1 cellular context compared by ENCODE assay signal in the genomic region with DNA sequence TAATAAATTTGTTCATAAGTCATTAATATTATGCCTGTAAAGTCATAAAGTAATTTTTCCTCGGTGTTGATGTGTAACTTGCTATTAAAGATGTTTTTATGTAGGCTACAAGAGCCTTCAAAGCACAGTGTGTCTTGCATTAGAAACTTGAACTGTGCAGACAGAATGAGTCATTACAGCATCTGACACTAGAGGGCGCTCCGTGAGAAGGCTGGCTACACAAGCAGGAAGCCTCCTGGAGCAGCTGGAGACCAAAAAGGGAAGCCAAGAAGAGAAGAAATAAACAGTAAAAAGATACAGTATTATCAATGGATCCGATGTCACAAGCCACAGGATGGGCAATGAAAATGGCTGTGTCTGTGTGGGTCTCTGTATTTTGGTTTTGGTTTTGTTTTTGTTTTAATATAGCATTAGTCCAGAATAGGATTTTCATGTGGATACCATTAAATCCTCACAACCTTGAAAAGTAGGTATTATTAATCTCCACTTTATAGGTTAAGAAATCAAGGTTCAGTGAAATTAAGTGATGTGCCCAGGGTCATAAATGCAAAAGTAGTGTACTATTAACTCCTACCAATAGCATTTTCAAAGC.
TF ChIP-seq lines count a peak whose summit lies in the region.

No MANE protein-coding gene starts in this region.

TF ChIP-seq in K562, 482 proteins besides CTCF, POLR2A, EP300 and RAD21 (continued from another document and continues in another):
- TF ChIP-seq, protein P1, sequence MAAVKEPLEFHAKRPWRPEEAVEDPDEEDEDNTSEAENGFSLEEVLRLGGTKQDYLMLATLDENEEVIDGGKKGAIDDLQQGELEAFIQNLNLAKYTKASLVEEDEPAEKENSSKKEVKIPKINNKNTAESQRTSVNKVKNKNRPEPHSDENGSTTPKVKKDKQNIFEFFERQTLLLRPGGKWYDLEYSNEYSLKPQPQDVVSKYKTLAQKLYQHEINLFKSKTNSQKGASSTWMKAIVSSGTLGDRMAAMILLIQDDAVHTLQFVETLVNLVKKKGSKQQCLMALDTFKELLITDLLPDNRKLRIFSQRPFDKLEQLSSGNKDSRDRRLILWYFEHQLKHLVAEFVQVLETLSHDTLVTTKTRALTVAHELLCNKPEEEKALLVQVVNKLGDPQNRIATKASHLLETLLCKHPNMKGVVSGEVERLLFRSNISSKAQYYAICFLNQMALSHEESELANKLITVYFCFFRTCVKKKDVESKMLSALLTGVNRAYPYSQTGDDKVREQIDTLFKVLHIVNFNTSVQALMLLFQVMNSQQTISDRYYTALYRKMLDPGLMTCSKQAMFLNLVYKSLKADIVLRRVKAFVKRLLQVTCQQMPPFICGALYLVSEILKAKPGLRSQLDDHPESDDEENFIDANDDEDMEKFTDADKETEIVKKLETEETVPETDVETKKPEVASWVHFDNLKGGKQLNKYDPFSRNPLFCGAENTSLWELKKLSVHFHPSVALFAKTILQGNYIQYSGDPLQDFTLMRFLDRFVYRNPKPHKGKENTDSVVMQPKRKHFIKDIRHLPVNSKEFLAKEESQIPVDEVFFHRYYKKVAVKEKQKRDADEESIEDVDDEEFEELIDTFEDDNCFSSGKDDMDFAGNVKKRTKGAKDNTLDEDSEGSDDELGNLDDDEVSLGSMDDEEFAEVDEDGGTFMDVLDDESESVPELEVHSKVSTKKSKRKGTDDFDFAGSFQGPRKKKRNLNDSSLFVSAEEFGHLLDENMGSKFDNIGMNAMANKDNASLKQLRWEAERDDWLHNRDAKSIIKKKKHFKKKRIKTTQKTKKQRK (IDR thresholded peaks at IDR 0.05; ENCODE audit: borderline replicate concordance, low read depth, low read length), result no peak
- TF ChIP-seq CBX3 (IDR thresholded peaks at IDR 0.05; ENCODE audit: borderline replicate concordance in 1 of 2, low read length in 2 of 2) (peak in 1 of 2 experiments; percentile 32; a peak in 1 of 3 replicates), TEAD1 (CRISPR knock-in tag; IDR thresholded peaks at IDR 0.05) (no peak), FOS (IDR thresholded peaks at IDR 0.05; ENCODE audit: extremely low read depth, insufficient read length) (no peak), TAF1 (IDR thresholded peaks at IDR 0.05; ENCODE audit: control insufficient read depth, extremely low read depth, insufficient read depth, low read length, severe bottlenecking) (no peak), RBM22 (IDR thresholded peaks at IDR 0.05; ENCODE audit: low read depth, low read length, poor library complexity, severe bottlenecking) (no peak), NFRKB (IDR thresholded peaks at IDR 0.05; ENCODE audit: low read depth) (no peak), ZNF668 (CRISPR knock-in tag; IDR thresholded peaks at IDR 0.05) (no peak), ZC3H11A (IDR thresholded peaks at IDR 0.05; ENCODE audit: low read depth, low read length) (no peak), NCOA4 (IDR thresholded peaks at IDR 0.05; ENCODE audit: partially characterized antibody) (no peak), ZNF253 (CRISPR knock-in tag; conservative IDR thresholded peaks at IDR 0.05) (no peak), XRCC5 (IDR thresholded peaks at IDR 0.05; ENCODE audit: low read depth, low read length) (peak; percentile 58; the same call in 1 of the 2 replicates), TAL1 (IDR thresholded peaks at IDR 0.05) (no peak), SPI1 (IDR thresholded peaks at IDR 0.05; ENCODE audit: borderline replicate concordance, low read depth, low read length) (peak; percentile 91), U2AF1 (optimal IDR thresholded peaks at IDR 0.05; ENCODE audit: low read depth, low read length) (no peak), ZNF561 (CRISPR knock-in tag; conservative IDR thresholded peaks at IDR 0.05) (no peak), SRF (CRISPR knock-in tag; IDR thresholded peaks at IDR 0.05) (no peak), JUN (IDR thresholded peaks at IDR 0.05; ENCODE audit: borderline replicate concordance, low read depth, low read length) (peak; percentile 71; the same call in 1 of the 2 replicates), JUN (CRISPR knock-in tag; IDR thresholded peaks at IDR 0.05; ENCODE audit: borderline replicate concordance) (no peak), JUND (IDR thresholded peaks at IDR 0.05; ENCODE audit: borderline replicate concordance, low read depth, low read length) (peak; percentile 83), JUND (tag; IDR thresholded peaks at IDR 0.05; ENCODE audit: borderline replicate concordance, low read depth, low read length) (peak; percentile 68; the same call in 1 of the 3 replicates), FOSL1 (tag; conservative IDR thresholded peaks at IDR 0.05) (peak; percentile 65), ASH1L (IDR thresholded peaks at IDR 0.05; ENCODE audit: borderline replicate concordance, low read depth, partially characterized antibody) (no peak), MAFF (IDR thresholded peaks at IDR 0.05; ENCODE audit: low read length) (0 out of 2 replicates have a peak, but pooled peaks have one; percentile 17), TGIF2 (CRISPR knock-in tag; IDR thresholded peaks at IDR 0.05) (no peak), KLF13 (tag; IDR thresholded peaks at IDR 0.05; ENCODE audit: borderline replicate concordance, low read depth) (0 out of 2 replicates have a peak, but pooled peaks have one; percentile 20), HCFC1 (IDR thresholded peaks at IDR 0.05; ENCODE audit: low read depth, low read length) (no peak), CTBP1 (IDR thresholded peaks at IDR 0.05; ENCODE audit: borderline replicate concordance) (0 out of 2 replicates have a peak, but pooled peaks have one; percentile 18), ZNF121 (CRISPR knock-in tag; conservative IDR thresholded peaks at IDR 0.05) (no peak), TBP (optimal IDR thresholded peaks at IDR 0.05; ENCODE audit: low read depth, low read length) (peak; percentile 20), FOXJ2 (tag; IDR thresholded peaks at IDR 0.05) (no peak), TAF15 (IDR thresholded peaks at IDR 0.05; ENCODE audit: low read depth, low read length) (no peak), ZNF146 (CRISPR knock-in tag; IDR thresholded peaks at IDR 0.05; ENCODE audit: unreplicated experiment) (no peak), NCOA1 (IDR thresholded peaks at IDR 0.05; ENCODE audit: low read depth) (no peak)
- TF ChIP-seq, protein P2, sequence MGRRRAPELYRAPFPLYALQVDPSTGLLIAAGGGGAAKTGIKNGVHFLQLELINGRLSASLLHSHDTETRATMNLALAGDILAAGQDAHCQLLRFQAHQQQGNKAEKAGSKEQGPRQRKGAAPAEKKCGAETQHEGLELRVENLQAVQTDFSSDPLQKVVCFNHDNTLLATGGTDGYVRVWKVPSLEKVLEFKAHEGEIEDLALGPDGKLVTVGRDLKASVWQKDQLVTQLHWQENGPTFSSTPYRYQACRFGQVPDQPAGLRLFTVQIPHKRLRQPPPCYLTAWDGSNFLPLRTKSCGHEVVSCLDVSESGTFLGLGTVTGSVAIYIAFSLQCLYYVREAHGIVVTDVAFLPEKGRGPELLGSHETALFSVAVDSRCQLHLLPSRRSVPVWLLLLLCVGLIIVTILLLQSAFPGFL (CRISPR knock-in tag; IDR thresholded peaks at IDR 0.05), result no peak
- TF ChIP-seq, protein P3, sequence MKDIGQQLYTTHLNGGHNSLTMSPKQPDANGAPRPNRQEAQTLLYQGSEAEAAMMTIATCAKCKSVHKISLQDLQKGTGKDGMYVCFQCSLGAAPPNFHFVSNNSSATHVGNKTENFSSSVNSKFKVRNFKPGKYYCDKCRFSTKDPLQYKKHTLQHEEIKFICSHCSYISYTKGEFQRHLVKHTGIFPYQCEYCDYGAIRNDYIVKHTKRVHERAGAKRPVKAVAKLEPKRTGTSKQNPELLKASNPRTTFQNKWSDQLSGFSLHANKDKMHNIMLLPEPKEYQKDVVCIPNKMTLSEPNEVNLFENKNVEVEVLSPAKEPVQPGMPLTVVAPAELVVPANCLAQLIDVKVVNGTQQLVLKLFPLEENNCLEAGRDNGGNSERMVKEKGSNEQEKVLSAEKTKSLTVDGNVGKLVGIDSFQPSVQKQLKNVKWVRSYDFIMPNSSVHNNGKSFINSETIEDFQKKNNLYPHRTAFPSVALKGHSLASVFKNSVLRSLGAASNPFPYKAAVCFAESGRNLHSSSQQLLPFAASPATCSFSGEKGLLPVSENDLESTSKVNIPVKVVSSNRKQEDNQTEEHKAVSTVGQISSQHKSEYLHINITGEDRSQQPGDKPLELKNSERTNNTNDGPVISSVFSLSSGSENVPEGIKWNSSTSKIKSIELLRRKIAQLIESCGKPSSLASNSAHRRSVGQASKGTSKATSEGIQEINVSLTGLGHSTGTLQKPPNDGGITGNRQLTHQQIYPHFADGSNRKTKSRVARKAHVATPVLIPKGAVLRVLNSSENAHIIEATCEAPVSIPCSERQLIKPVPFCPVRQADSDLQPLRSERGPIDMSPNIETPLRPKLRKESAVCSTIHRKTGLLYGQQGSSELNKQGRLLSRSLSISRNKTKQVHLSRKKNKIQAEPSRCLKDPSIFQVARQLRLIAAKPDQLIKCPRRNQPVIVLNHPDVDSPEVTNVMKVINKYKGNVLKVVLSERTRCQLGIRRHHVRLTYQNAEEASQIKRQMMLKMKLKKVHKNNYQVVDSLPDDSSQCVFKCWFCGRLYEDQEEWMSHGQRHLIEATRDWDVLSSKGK (CRISPR knock-in tag; IDR thresholded peaks at IDR 0.05), result no peak
- TF ChIP-seq, protein P4, sequence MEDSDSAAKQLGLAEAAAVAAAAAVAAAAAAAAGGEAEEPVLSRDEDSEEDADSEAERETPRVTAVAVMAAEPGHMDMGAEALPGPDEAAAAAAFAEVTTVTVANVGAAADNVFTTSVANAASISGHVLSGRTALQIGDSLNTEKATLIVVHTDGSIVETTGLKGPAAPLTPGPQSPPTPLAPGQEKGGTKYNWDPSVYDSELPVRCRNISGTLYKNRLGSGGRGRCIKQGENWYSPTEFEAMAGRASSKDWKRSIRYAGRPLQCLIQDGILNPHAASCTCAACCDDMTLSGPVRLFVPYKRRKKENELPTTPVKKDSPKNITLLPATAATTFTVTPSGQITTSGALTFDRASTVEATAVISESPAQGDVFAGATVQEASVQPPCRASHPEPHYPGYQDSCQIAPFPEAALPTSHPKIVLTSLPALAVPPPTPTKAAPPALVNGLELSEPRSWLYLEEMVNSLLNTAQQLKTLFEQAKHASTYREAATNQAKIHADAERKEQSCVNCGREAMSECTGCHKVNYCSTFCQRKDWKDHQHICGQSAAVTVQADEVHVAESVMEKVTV (CRISPR knock-in tag; IDR thresholded peaks at IDR 0.05), result peak; percentile 96
- TF ChIP-seq, protein P5, sequence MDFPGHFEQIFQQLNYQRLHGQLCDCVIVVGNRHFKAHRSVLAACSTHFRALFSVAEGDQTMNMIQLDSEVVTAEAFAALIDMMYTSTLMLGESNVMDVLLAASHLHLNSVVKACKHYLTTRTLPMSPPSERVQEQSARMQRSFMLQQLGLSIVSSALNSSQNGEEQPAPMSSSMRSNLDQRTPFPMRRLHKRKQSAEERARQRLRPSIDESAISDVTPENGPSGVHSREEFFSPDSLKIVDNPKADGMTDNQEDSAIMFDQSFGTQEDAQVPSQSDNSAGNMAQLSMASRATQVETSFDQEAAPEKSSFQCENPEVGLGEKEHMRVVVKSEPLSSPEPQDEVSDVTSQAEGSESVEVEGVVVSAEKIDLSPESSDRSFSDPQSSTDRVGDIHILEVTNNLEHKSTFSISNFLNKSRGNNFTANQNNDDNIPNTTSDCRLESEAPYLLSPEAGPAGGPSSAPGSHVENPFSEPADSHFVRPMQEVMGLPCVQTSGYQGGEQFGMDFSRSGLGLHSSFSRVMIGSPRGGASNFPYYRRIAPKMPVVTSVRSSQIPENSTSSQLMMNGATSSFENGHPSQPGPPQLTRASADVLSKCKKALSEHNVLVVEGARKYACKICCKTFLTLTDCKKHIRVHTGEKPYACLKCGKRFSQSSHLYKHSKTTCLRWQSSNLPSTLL (IDR thresholded peaks at IDR 0.05), result no peak
- TF ChIP-seq, protein P6, sequence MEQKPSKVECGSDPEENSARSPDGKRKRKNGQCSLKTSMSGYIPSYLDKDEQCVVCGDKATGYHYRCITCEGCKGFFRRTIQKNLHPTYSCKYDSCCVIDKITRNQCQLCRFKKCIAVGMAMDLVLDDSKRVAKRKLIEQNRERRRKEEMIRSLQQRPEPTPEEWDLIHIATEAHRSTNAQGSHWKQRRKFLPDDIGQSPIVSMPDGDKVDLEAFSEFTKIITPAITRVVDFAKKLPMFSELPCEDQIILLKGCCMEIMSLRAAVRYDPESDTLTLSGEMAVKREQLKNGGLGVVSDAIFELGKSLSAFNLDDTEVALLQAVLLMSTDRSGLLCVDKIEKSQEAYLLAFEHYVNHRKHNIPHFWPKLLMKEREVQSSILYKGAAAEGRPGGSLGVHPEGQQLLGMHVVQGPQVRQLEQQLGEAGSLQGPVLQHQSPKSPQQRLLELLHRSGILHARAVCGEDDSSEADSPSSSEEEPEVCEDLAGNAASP (IDR thresholded peaks at IDR 0.05), result no peak
- TF ChIP-seq, protein P7, sequence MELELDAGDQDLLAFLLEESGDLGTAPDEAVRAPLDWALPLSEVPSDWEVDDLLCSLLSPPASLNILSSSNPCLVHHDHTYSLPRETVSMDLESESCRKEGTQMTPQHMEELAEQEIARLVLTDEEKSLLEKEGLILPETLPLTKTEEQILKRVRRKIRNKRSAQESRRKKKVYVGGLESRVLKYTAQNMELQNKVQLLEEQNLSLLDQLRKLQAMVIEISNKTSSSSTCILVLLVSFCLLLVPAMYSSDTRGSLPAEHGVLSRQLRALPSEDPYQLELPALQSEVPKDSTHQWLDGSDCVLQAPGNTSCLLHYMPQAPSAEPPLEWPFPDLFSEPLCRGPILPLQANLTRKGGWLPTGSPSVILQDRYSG (tag; conservative IDR thresholded peaks at IDR 0.05; ENCODE audit: low read depth), result no peak
- TF ChIP-seq, protein P8, sequence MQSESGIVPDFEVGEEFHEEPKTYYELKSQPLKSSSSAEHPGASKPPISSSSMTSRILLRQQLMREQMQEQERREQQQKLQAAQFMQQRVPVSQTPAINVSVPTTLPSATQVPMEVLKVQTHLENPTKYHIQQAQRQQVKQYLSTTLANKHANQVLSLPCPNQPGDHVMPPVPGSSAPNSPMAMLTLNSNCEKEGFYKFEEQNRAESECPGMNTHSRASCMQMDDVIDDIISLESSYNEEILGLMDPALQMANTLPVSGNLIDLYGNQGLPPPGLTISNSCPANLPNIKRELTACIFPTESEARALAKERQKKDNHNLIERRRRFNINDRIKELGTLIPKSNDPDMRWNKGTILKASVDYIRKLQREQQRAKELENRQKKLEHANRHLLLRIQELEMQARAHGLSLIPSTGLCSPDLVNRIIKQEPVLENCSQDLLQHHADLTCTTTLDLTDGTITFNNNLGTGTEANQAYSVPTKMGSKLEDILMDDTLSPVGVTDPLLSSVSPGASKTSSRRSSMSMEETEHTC (IDR thresholded peaks at IDR 0.05), result no peak
- TF ChIP-seq, protein P9, sequence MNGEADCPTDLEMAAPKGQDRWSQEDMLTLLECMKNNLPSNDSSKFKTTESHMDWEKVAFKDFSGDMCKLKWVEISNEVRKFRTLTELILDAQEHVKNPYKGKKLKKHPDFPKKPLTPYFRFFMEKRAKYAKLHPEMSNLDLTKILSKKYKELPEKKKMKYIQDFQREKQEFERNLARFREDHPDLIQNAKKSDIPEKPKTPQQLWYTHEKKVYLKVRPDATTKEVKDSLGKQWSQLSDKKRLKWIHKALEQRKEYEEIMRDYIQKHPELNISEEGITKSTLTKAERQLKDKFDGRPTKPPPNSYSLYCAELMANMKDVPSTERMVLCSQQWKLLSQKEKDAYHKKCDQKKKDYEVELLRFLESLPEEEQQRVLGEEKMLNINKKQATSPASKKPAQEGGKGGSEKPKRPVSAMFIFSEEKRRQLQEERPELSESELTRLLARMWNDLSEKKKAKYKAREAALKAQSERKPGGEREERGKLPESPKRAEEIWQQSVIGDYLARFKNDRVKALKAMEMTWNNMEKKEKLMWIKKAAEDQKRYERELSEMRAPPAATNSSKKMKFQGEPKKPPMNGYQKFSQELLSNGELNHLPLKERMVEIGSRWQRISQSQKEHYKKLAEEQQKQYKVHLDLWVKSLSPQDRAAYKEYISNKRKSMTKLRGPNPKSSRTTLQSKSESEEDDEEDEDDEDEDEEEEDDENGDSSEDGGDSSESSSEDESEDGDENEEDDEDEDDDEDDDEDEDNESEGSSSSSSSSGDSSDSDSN (IDR thresholded peaks at IDR 0.05; ENCODE audit: borderline replicate concordance in 1 of 2, low read depth in 2 of 2, low read length in 2 of 2), result no peak
